16 cellular contexts compared by ENCODE assay signal in genomic region chr1:93344484-93344883, GRCh38. TPM values are rescaled to one million over a fixed set of nuclear protein-coding genes. Genes with fewer than 3 reads are reported as not detected.
DNase-seq lines count a peak whose midpoint lies in the region; ATAC-seq and TF ChIP-seq lines count a peak whose summit lies in the region.
"Had no signal": no experiment of that assay in that cellular context is flagged by ENCODE, and none has a peak within 500 bp of the region (broad histone marks: within the 10 kb centered on the region; RNA-seq: fewer than 3 reads in every experiment).

No MANE protein-coding gene starts in this region.

- intact Hi-C loops in CD4-positive, alpha-beta T cell (cut with DNase I, micrococcal nuclease): loop anchor here (5.0 to 10.0 kb wide), 3 partner anchors 260 to 1070 kb away; partner anchors contain the start of genes ABCD3 (in 1 of the 2) and GCLM (in 1 of the 2)
- intact Hi-C loops in Right ventricle myocardium superior (cut with DNase I): no loop called here

- no peaks in the 10 kb centered on the region for H3K27me3 Mint-ChIP-seq in CD4-positive, alpha-beta T cell
- no peaks in the 10 kb centered on the region for H3K27me3 Mint-ChIP-seq in activated naive CD8-positive, alpha-beta T cell treated with anti-CD3 and anti-CD28 coated beads, Interleukin-2, amount 50 U/mL, for 24 hours
- H3K27me3 Mint-ChIP-seq in nephron progenitor cell (ENCODE audit: low read depth, poor library complexity): no peaks in the 10 kb centered on the region

- DNase-seq in CD4-positive, alpha-beta T cell: no peak
- no peak for DNase-seq in HFF-Myc (ENCODE audit: extremely low read depth, low read depth)
- DNase-seq in activated naive CD8-positive, alpha-beta T cell treated with anti-CD3 and anti-CD28 coated beads, Interleukin-2, amount 50 U/mL, for 24 hours: no peak
- no peak for DNase-seq in nephron progenitor cell
- no peak for DNase-seq in HK-2 (ENCODE audit: unreplicated experiment)
- DNase-seq in Right ventricle myocardium superior: no peak
- DNase-seq in NCI-H2081 (lab: John Stamatoyannopoulos, UW): no peak
- DNase-seq: activated CD4-positive, alpha-beta T cell treated with anti-CD3 and anti-CD28 coated beads for 4 hours; BE2C; cerebellar nuclear complex; KBM-7; NCI-H1105 treated with DMSO at 0.1 percent for 48 hours; NK-92 treated with Interleukin-12 subunit alpha and Interleukin-12 subunit beta, amount 100 ng/mL, for 24 hours; stimulated activated CD4-positive, alpha-beta T cell treated with anti-CD3 and anti-CD28 coated beads, Interleukin-4, amount 100 ng/mL, for 24 hours had no signal

- no peaks in the 10 kb centered on the region for H3K27me3 ChIP-seq in CD4-positive, alpha-beta T cell (ENCODE audit: control insufficient read depth, insufficient read depth, low read length)
- H3K27me3 ChIP-seq: BE2C had no signal

- peak overlapping the region; percentile 11 for H3K4me3 Mint-ChIP-seq in CD4-positive, alpha-beta T cell
- H3K4me3 Mint-ChIP-seq in activated naive CD8-positive, alpha-beta T cell treated with anti-CD3 and anti-CD28 coated beads, Interleukin-2, amount 50 U/mL, for 24 hours: peak overlapping the region; percentile 97
- peak overlapping the region; percentile 21 for H3K4me3 Mint-ChIP-seq in nephron progenitor cell

- peaks cover 34% of the 10 kb centered on the region for H3K36me3 Mint-ChIP-seq in CD4-positive, alpha-beta T cell (ENCODE audit: low read depth)
- H3K36me3 Mint-ChIP-seq in activated naive CD8-positive, alpha-beta T cell treated with anti-CD3 and anti-CD28 coated beads, Interleukin-2, amount 50 U/mL, for 24 hours (ENCODE audit: low read depth): peaks cover 21% of the 10 kb centered on the region
- peaks cover 2% of the 10 kb centered on the region for H3K36me3 Mint-ChIP-seq in nephron progenitor cell (ENCODE audit: low read depth)

- H3K4me1 Mint-ChIP-seq in CD4-positive, alpha-beta T cell (ENCODE audit: low read depth): peaks cover 48% of the 10 kb centered on the region
- H3K4me1 Mint-ChIP-seq in activated naive CD8-positive, alpha-beta T cell treated with anti-CD3 and anti-CD28 coated beads, Interleukin-2, amount 50 U/mL, for 24 hours: peaks cover 23% of the 10 kb centered on the region
- H3K4me1 Mint-ChIP-seq in nephron progenitor cell: peaks cover 20% of the 10 kb centered on the region

- POLR2A ChIA-PET in CD4-positive, alpha-beta T cell (lab: Charles Lee): interaction anchor here (1.2 to 2.7 kb wide), 13 partner anchors 8 to 564 kb away, joined by 3 to 30 read pairs (median 11); partner anchors contain the start of genes CCDC18, DNTTIP2, FNBP1L and GCLM

- CTCF ChIA-PET in CD4-positive, alpha-beta T cell (lab: Charles Lee): interaction anchor here (2.7 kb wide), 1 partner anchor 40 kb away, joined by 20 read pairs; no protein-coding TSS in a partner anchor

- no peak for ATAC-seq in CD4-positive, alpha-beta T cell (ENCODE audit: poor library complexity)
- ATAC-seq in activated naive CD8-positive, alpha-beta T cell treated with anti-CD3 and anti-CD28 coated beads, Interleukin-2, amount 50 U/mL, for 24 hours: no peak
- ATAC-seq in HG03457 (IDR thresholded peaks at IDR 0.05; ENCODE audit: unreplicated experiment) (no peak), Right ventricle myocardium superior (ENCODE audit: poor library complexity) (no peak)

- peak overlapping the region; percentile 96 for H3K27ac Mint-ChIP-seq in CD4-positive, alpha-beta T cell
- H3K27ac Mint-ChIP-seq in activated naive CD8-positive, alpha-beta T cell treated with anti-CD3 and anti-CD28 coated beads, Interleukin-2, amount 50 U/mL, for 24 hours: no peak overlapping the region
- H3K27ac Mint-ChIP-seq in nephron progenitor cell: no peak overlapping the region

- H3K27ac ChIP-seq in CD4-positive, alpha-beta T cell (ENCODE audit: low read depth, low read length): no peak overlapping the region

- no peaks in the 10 kb centered on the region for H3K9me3 ChIP-seq in CD4-positive, alpha-beta T cell (ENCODE audit: control insufficient read depth, low read length)
- H3K9me3 ChIP-seq: BE2C, thoracic aorta had no signal

- H3K4me3 ChIP-seq in HFF-Myc (replicated peaks; ENCODE audit: low read depth, low read length): peak overlapping the region; percentile 82

- TF ChIP-seq CTCF in CD4-positive, alpha-beta T cell (IDR thresholded peaks at IDR 0.05): no peak
- TF ChIP-seq CTCF in HFF-Myc (IDR thresholded peaks at IDR 0.05; ENCODE audit: low read depth, low read length, missing control alignments) (no peak), nephron progenitor cell (IDR thresholded peaks at IDR 0.05) (no peak)

- no peaks in the 10 kb centered on the region for H3K9me3 Mint-ChIP-seq in CD4-positive, alpha-beta T cell
- no peaks in the 10 kb centered on the region for H3K9me3 Mint-ChIP-seq in activated naive CD8-positive, alpha-beta T cell treated with anti-CD3 and anti-CD28 coated beads, Interleukin-2, amount 50 U/mL, for 24 hours
- H3K9me3 Mint-ChIP-seq in nephron progenitor cell: no peaks in the 10 kb centered on the region

RNA-seq across cellular contexts. Expression of gene DR1, which starts 1.2 kb away (rescaled TPM):
- total RNA-seq in CD4-positive, alpha-beta T cell: 10 to 100 TPM; 51.4 to 54.4 TPM
- 33.2 TPM for total RNA-seq in Right ventricle myocardium superior

Comparison
In these comparisons a context has a peak if more than half of its experiments do, and no peak if none do; other contexts are left out.
1. H3K4me3 Mint-ChIP-seq: peak in every context shown above with its lines; median percentile 97 in activated naive CD8-positive, alpha-beta T cell treated with anti-CD3 and anti-CD28 coated beads, Interleukin-2, amount 50 U/mL, for 24 hours; 21 in nephron progenitor cell; 11 in CD4-positive, alpha-beta T cell.